In the genomic region with DNA sequence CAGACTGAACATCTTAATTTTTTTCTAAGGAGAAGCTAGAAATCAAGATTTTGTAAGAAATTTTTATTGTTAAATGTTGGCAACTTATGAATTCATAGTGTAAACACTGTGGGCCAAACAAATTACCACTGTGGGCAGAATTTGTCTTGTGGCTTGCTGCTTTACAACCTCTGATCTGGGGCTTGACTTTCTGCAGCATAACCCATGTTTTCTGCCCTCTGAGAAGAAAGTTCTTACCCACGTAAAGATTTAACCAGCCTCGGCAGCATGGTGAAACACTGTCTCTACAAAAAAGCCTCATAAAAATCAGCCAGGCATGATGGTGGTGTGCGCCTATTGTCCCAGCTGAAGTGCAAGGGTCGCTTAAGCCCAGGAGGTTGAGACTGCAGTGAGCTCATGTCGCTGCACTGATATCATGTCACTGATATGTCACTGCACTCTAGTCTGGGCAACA, we compare ENCODE assay signal across 15 cellular contexts. TPM values are rescaled to one million over a fixed set of nuclear protein-coding genes. Genes with fewer than 3 reads are reported as not detected.
DNase-seq lines count a peak whose midpoint lies in the region; ATAC-seq and TF ChIP-seq lines count a peak whose summit lies in the region.
"Had no signal": no experiment of that assay in that cellular context is flagged by ENCODE, and none has a peak within 500 bp of the region (broad histone marks: within the 10 kb centered on the region; RNA-seq: fewer than 3 reads in every experiment).

No MANE protein-coding gene starts in this region.

- H3K27ac ChIP-seq in SU-DHL-6 (ENCODE audit: low read depth, low read length) (no peak overlapping the region), mesenchymal stem cell (ENCODE audit: low read length, poor library complexity, severe bottlenecking) (peak overlapping the region; percentile 69), body of pancreas (no peak overlapping the region)
- H3K27ac ChIP-seq: breast epithelium, C4-2B, skin epidermis had no signal

- no peak overlapping the region for H3K18ac ChIP-seq in mesenchymal stem cell (ENCODE audit: low read depth in 1 of 2, low read length in 2 of 2)

- H2AFZ ChIP-seq in SU-DHL-6 (ENCODE audit: low read depth, low read length, severe bottlenecking) (no peak overlapping the region), mesenchymal stem cell (ENCODE audit: low read depth, low read length) (no peak overlapping the region)

- peaks cover 6% of the 10 kb centered on the region; the same call in 1 of the 2 replicates for H3K36me3 ChIP-seq in SU-DHL-6 (ENCODE audit: low read length)
- peaks cover 16 to 57% of the 10 kb centered on the region in 2 experiments for H3K36me3 ChIP-seq in mesenchymal stem cell (ENCODE audit: control insufficient read depth in 1 of 2, insufficient read depth in 2 of 2, low read depth in 1 of 2, low read length in 2 of 2)
- H3K36me3 ChIP-seq in body of pancreas (replicated peaks in 1 of 2; ENCODE audit: insufficient read depth in 1 of 2, low read depth in 2 of 2): peaks cover 0 to 2% of the 10 kb centered on the region in 2 donors
- H3K36me3 ChIP-seq: breast epithelium had no signal

- no peak overlapping the region for H2AK5ac ChIP-seq in mesenchymal stem cell (ENCODE audit: low read length, severe bottlenecking)

- H3K4me3 ChIP-seq in SU-DHL-6 (ENCODE audit: insufficient read depth, low read length, poor library complexity, severe bottlenecking) (no peak overlapping the region), mesenchymal stem cell (ENCODE audit: insufficient read depth in 1 of 2, low read depth in 1 of 2, low read length in 2 of 2) (no peak overlapping the region), body of pancreas (no peak overlapping the region)
- H3K4me3 ChIP-seq: breast epithelium, MG63, skin epidermis had no signal

- 95% methylated on average over 5 of the region's 5 CpGs for WGBS in mesenchymal stem cell
- WGBS in body of pancreas, 2 donors: 69 to 74% methylated on average over 5 of the region's 5 CpGs

- no peak overlapping the region for H4K91ac ChIP-seq in mesenchymal stem cell (ENCODE audit: low read length)

- H4K8ac ChIP-seq in mesenchymal stem cell (ENCODE audit: low read length): no peak overlapping the region

- no peak overlapping the region for H3K14ac ChIP-seq in mesenchymal stem cell (ENCODE audit: low read length in 2 of 2)

- ATAC-seq in HG02970 (IDR thresholded peaks at IDR 0.05; ENCODE audit: low FRiP score, unreplicated experiment) (no peak), body of pancreas (no peak)

- peak; percentile 77 for DNase-seq in DMS53 (lab: John Stamatoyannopoulos, UW)
- DNase-seq in mesenchymal stem cell: no peak
- no peak for DNase-seq in body of pancreas
- no peak for DNase-seq in cortex of kidney (lab: John Stamatoyannopoulos, UW)
- DNase-seq in LoVo (ENCODE audit: low spot score): no peak
- DNase-seq: activated naive CD4-positive, alpha-beta T cell treated with anti-CD3 and anti-CD28 coated beads, Interleukin-2, amount 50 U/mL, for 16 hours; left cardiac atrium; MG63; NCI-H748 treated with DMSO at 0.1 percent for 48 hours had no signal

- H3K9me3 ChIP-seq in SU-DHL-6 (ENCODE audit: insufficient read depth, low read length): no peaks in the 10 kb centered on the region
- H3K9me3 ChIP-seq in mesenchymal stem cell (ENCODE audit: control insufficient read depth, low read length): no peaks in the 10 kb centered on the region
- no peaks in the 10 kb centered on the region for H3K9me3 ChIP-seq in body of pancreas
- H3K9me3 ChIP-seq: breast epithelium, MG63 had no signal

- peak overlapping the region; percentile 15 for H3K4me2 ChIP-seq in SU-DHL-6 (ENCODE audit: low read depth, low read length, poor library complexity, severe bottlenecking)
- H3K4me2 ChIP-seq in mesenchymal stem cell (ENCODE audit: low read length, poor library complexity, severe bottlenecking): no peak overlapping the region

- peaks cover 2% of the 10 kb centered on the region for H3K4me1 ChIP-seq in mesenchymal stem cell (ENCODE audit: control insufficient read depth, insufficient read depth, low read depth, low read length)
- peaks cover 4% of the 10 kb centered on the region for H3K4me1 ChIP-seq in body of pancreas
- H3K4me1 ChIP-seq: breast epithelium had no signal

- peak; percentile 55; the same call in 1 of the 2 replicates for TF ChIP-seq EP300 in Ishikawa (IDR thresholded peaks at IDR 0.05; ENCODE audit: borderline replicate concordance)

- TF ChIP-seq POLR2A in body of pancreas (IDR thresholded peaks at IDR 0.05): no peak

- peak; percentile 11; the same call in 1 of the 2 replicates for TF ChIP-seq RAD21 in Ishikawa (IDR thresholded peaks at IDR 0.05; ENCODE audit: low read depth)

- H3K79me1 ChIP-seq in mesenchymal stem cell (replicated peaks; ENCODE audit: low read length, poor library complexity, severe bottlenecking): no peaks in the 10 kb centered on the region

- no peak overlapping the region for H3K9ac ChIP-seq in SU-DHL-6 (ENCODE audit: low read length)
- H3K9ac ChIP-seq in mesenchymal stem cell (ENCODE audit: low read length): no peak overlapping the region

- H3K27me3 ChIP-seq in SU-DHL-6 (ENCODE audit: low read length) (no peaks in the 10 kb centered on the region), mesenchymal stem cell (ENCODE audit: control insufficient read depth in 1 of 2, insufficient read depth in 1 of 2, low read length in 2 of 2) (no peaks in the 10 kb centered on the region), body of pancreas (no peaks in the 10 kb centered on the region)
- H3K27me3 ChIP-seq: breast epithelium, MG63 had no signal

- peaks cover 11% of the 10 kb centered on the region; the same call in 1 of the 2 replicates for H3F3A ChIP-seq in SU-DHL-6 (ENCODE audit: insufficient read depth)

- no peak overlapping the region for H2BK120ac ChIP-seq in mesenchymal stem cell (ENCODE audit: low read depth, low read length)

- peaks cover 5% of the 10 kb centered on the region; the same call in 1 of the 2 replicates for H4K20me1 ChIP-seq in SU-DHL-6 (ENCODE audit: low read depth, low read length)

- H3K9me2 ChIP-seq in SU-DHL-6 (replicated peaks; ENCODE audit: insufficient read depth, low read length): no peaks in the 10 kb centered on the region

- H2BK15ac ChIP-seq in mesenchymal stem cell (ENCODE audit: low read depth, poor library complexity, severe bottlenecking): no peak overlapping the region

- H3K23ac ChIP-seq in mesenchymal stem cell (ENCODE audit: low read length in 2 of 2): no peak overlapping the region

- H3K79me2 ChIP-seq in SU-DHL-6 (ENCODE audit: insufficient read depth, low read length): peaks cover 72% of the 10 kb centered on the region

- intact Hi-C loops in body of pancreas (cut with DNase I): no loop called here

- no peak overlapping the region for H2BK5ac ChIP-seq in mesenchymal stem cell (ENCODE audit: low read depth, low read length, poor library complexity, severe bottlenecking)

- H2BK12ac ChIP-seq in mesenchymal stem cell (ENCODE audit: low read length in 2 of 2): no peak overlapping the region

- TF ChIP-seq CTCF in SU-DHL-6 (IDR thresholded peaks at IDR 0.05; ENCODE audit: insufficient read depth, low read length, poor library complexity, severe bottlenecking) (no peak), body of pancreas (IDR thresholded peaks at IDR 0.05) (no peak)

- H3K4ac ChIP-seq in mesenchymal stem cell (ENCODE audit: low read depth in 1 of 2, low read length in 2 of 2): no peak overlapping the region

TF ChIP-seq in Ishikawa, 13 proteins besides CTCF, POLR2A, EP300 and RAD21 (continues in another document):
- TF ChIP-seq YY1 (IDR thresholded peaks at IDR 0.05; ENCODE audit: low read depth) (no peak), TCF12 (IDR thresholded peaks at IDR 0.05; ENCODE audit: low read depth) (peak; percentile 22; the same call in 1 of the 2 replicates), NFIC (IDR thresholded peaks at IDR 0.05) (no peak; the same call in 1 of the 2 replicates), CEBPB (IDR thresholded peaks at IDR 0.05) (no peak), ZBTB7A (IDR thresholded peaks at IDR 0.05; ENCODE audit: low read depth) (0 out of 2 replicates have a peak, but pooled peaks have one; percentile 39), TAF1 (IDR thresholded peaks at IDR 0.05; ENCODE audit: low read depth) (no peak), TEAD4 (IDR thresholded peaks at IDR 0.05) (peak; percentile 40; the same call in 1 of the 2 replicates), FOXM1 (IDR thresholded peaks at IDR 0.05; ENCODE audit: borderline replicate concordance, low read depth) (no peak), CREB1 (IDR thresholded peaks at IDR 0.05; ENCODE audit: low read depth) (no peak), EGR1 (IDR thresholded peaks at IDR 0.05) (no peak), USF1 (IDR thresholded peaks at IDR 0.05) (no peak)
- TF ChIP-seq, protein P1, sequence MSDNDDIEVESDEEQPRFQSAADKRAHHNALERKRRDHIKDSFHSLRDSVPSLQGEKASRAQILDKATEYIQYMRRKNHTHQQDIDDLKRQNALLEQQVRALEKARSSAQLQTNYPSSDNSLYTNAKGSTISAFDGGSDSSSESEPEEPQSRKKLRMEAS (IDR thresholded peaks at IDR 0.05): peak; percentile 56; the same call in 1 of the 2 replicates

RNA-seq across cellular contexts. Expression of gene ITCH, which starts 12.9 kb away (rescaled TPM):
- polyA plus RNA-seq in mesenchymal stem cell (2013, experiment 1 of 2): 25.4 TPM
- 25.6 TPM for polyA plus RNA-seq in mesenchymal stem cell (2013, experiment 2 of 2)
- 10 to 100 TPM; 22.4 to 24.4 TPM for total RNA-seq in body of pancreas
